ENCODE assay signal across 8 cellular contexts in genomic region chr21:46098303-46099141, GRCh38. TPM values are rescaled to one million over a fixed set of nuclear protein-coding genes. Genes with fewer than 3 reads are reported as not detected.
A peak's percentile ranks its signal among the peaks of the same experiment; 100 is the strongest.
DNase-seq lines count a peak whose midpoint lies in the region; ATAC-seq and TF ChIP-seq lines count a peak whose summit lies in the region.

No MANE protein-coding gene starts in this region.

- peak overlapping the region; percentile 41 to 74 for H3K4me3 Mint-ChIP-seq in activated T-cell treated with anti-CD3 and anti-CD28 coated beads, Interleukin-2, amount 50 U/mL, for 72 hours

- no peaks in the 10 kb centered on the region for H3K27me3 ChIP-seq in skeletal muscle satellite cell (ENCODE audit: control insufficient read depth, insufficient read depth, low read length)

- peaks cover 42% of the 10 kb centered on the region for H3K27me3 Mint-ChIP-seq in activated T-cell treated with anti-CD3 and anti-CD28 coated beads, Interleukin-2, amount 50 U/mL, for 72 hours (ENCODE audit: low read depth)

- no peak for TF ChIP-seq CTCF in RWPE1 (conservative IDR thresholded peaks at IDR 0.05; ENCODE audit: low read depth)

- peak; percentile 1 for DNase-seq in GM19238 (ENCODE audit: insufficient read length, low spot score)
- DNase-seq in activated T-cell treated with anti-CD3 and anti-CD28 coated beads, Interleukin-2, amount 50 U/mL, for 72 hours, result peak; percentile 37 to 39
- peak; percentile 50 for DNase-seq in hepatic stellate cell (ENCODE audit: low spot score)
- no peak for DNase-seq in RWPE1 (ENCODE audit: low spot score)
- DNase-seq in SW480 (ENCODE audit: low spot score), result no peak

- H3K4me2 ChIP-seq in skeletal muscle satellite cell (ENCODE audit: low read length), result peak overlapping the region; percentile 94

- POLR2A ChIA-PET in RWPE1 (lab: Yijun Ruan, JAX; ENCODE audit: low non-redundant PET), result no interaction called here

- peak overlapping the region; percentile 89 for H3K9ac ChIP-seq in skeletal muscle satellite cell (ENCODE audit: low read depth, low read length)

- peaks cover 26% of the 10 kb centered on the region for H3K4me1 ChIP-seq in skeletal muscle satellite cell (ENCODE audit: control insufficient read depth, insufficient read depth, low read length)

- H3K4me1 Mint-ChIP-seq in activated T-cell treated with anti-CD3 and anti-CD28 coated beads, Interleukin-2, amount 50 U/mL, for 72 hours (ENCODE audit: low read depth), result peaks cover 8% of the 10 kb centered on the region

- peaks cover 7% of the 10 kb centered on the region for H3K36me3 ChIP-seq in skeletal muscle satellite cell (ENCODE audit: insufficient read depth, low read length)

- H3K27ac ChIP-seq in RWPE1, result no peak overlapping the region

- no peak overlapping the region for H3K27ac Mint-ChIP-seq in activated T-cell treated with anti-CD3 and anti-CD28 coated beads, Interleukin-2, amount 50 U/mL, for 72 hours

- peaks cover 3 to 14% of the 10 kb centered on the region in 2 donors for H3K36me3 Mint-ChIP-seq in activated T-cell treated with anti-CD3 and anti-CD28 coated beads, Interleukin-2, amount 50 U/mL, for 72 hours (ENCODE audit: insufficient read depth in 2 of 2)

- H3K9me3 ChIP-seq in skeletal muscle satellite cell (replicated peaks; ENCODE audit: low read length), result no peaks in the 10 kb centered on the region

- peak overlapping the region; percentile 77 for H3K4me3 ChIP-seq in skeletal muscle satellite cell (ENCODE audit: low read length)

- peaks cover 4 to 5% of the 10 kb centered on the region in 2 donors for H3K9me3 Mint-ChIP-seq in activated T-cell treated with anti-CD3 and anti-CD28 coated beads, Interleukin-2, amount 50 U/mL, for 72 hours

- ATAC-seq in activated T-cell treated with anti-CD3 and anti-CD28 coated beads, Interleukin-2, amount 50 U/mL, for 72 hours (replicated peaks in 1 of 2), result peak; percentile 64 to 66
- no peak for ATAC-seq in GM21576 (IDR thresholded peaks at IDR 0.05; ENCODE audit: unreplicated experiment)
- no peak for ATAC-seq in HG02885 (IDR thresholded peaks at IDR 0.05; ENCODE audit: poor library complexity, unreplicated experiment)

- CTCF ChIA-PET in RWPE1 (lab: Yijun Ruan, JAX), result no interaction called here

RNA-seq across cellular contexts. Expression of gene COL6A2, which starts 0.6 kb away (rescaled TPM):
- total RNA-seq in activated T-cell treated with anti-CD3 and anti-CD28 coated beads, Interleukin-2, amount 50 U/mL, for 72 hours, result 10 to 100 TPM; 10.8 to 11.3 TPM
- total RNA-seq in skeletal muscle satellite cell (2012; rRNA removed), result 1,183 and 1,453 TPM in 2 replicates

RNA-seq across cellular contexts. Expression of gene FTCD, which starts 56.9 kb away (rescaled TPM):
- total RNA-seq in activated T-cell treated with anti-CD3 and anti-CD28 coated beads, Interleukin-2, amount 50 U/mL, for 72 hours, result under 1 TPM; 0.74 to 1.00 TPM
- total RNA-seq in skeletal muscle satellite cell (2012; rRNA removed), result not detected in 2 replicates

Comparison
In these comparisons a context has a peak if more than half of its experiments do, and no peak if none do; other contexts are left out.
1. DNase-seq: peak in GM19238 (single experiment), activated T-cell treated with anti-CD3 and anti-CD28 coated beads, Interleukin-2, amount 50 U/mL, for 72 hours (2 of 2) and hepatic stellate cell (single experiment); none in RWPE1 (single experiment) and SW480 (single experiment).
2. ATAC-seq: peak in activated T-cell treated with anti-CD3 and anti-CD28 coated beads, Interleukin-2, amount 50 U/mL, for 72 hours (2 of 2); none in GM21576 (single experiment) and HG02885 (single experiment).